8 cellular contexts compared by ENCODE assay signal in genomic region chr12:50187084-50187900, GRCh38.
DNase-seq lines count a peak whose midpoint lies in the region; ATAC-seq, FAIRE-seq and TF ChIP-seq lines count a peak whose summit lies in the region.

No MANE protein-coding gene starts in this region.

- in situ Hi-C loops in GM13977 (cut with MboI; ENCODE audit: low pct_unique_long_range_greater_than_20kb, low sequenced_read_pairs, unreplicated experiment): no loop called here

- TF ChIP-seq POLR2A in H54 (IDR thresholded peaks at IDR 0.05; ENCODE audit: low read depth, low read length): no peak

- FAIRE-seq in H54 (lab: Jason Lieb, UNC): no peak

- peaks cover 3% of the 10 kb centered on the region for H3K36me3 Mint-ChIP-seq in activated naive CD4-positive, alpha-beta T cell treated with anti-CD3 and anti-CD28 coated beads, Interleukin-2, amount 50 U/mL, for 24 hours

- DNase-seq in GM13977 (ENCODE audit: low spot score) (peak; percentile 50), non-pigmented ciliary epithelial cell (ENCODE audit: low read depth) (peak; percentile 88), NCI-H2081 (lab: John Stamatoyannopoulos, UW) (no peak), H54 (ENCODE audit: insufficient read length, low spot score) (no peak), globus pallidus (ENCODE audit: low spot score) (no peak)
- DNase-seq in effector CD4-positive, alpha-beta T cell: no peak

- peak overlapping the region; percentile 19 for H3K27ac Mint-ChIP-seq in activated naive CD4-positive, alpha-beta T cell treated with anti-CD3 and anti-CD28 coated beads, Interleukin-2, amount 50 U/mL, for 24 hours

- no peak for TF ChIP-seq CTCF in GM13977 (IDR thresholded peaks at IDR 0.05; ENCODE audit: extremely low read depth, insufficient read depth, missing control alignments)

- peak; percentile 60 for ATAC-seq in HG02938 (IDR thresholded peaks at IDR 0.05; ENCODE audit: unreplicated experiment)

- H3K4me3 Mint-ChIP-seq in activated naive CD4-positive, alpha-beta T cell treated with anti-CD3 and anti-CD28 coated beads, Interleukin-2, amount 50 U/mL, for 24 hours: no peak overlapping the region

- no peaks in the 10 kb centered on the region for H3K9me3 Mint-ChIP-seq in activated naive CD4-positive, alpha-beta T cell treated with anti-CD3 and anti-CD28 coated beads, Interleukin-2, amount 50 U/mL, for 24 hours

- H3K4me1 Mint-ChIP-seq in activated naive CD4-positive, alpha-beta T cell treated with anti-CD3 and anti-CD28 coated beads, Interleukin-2, amount 50 U/mL, for 24 hours: peaks cover 20% of the 10 kb centered on the region

- H3K27me3 Mint-ChIP-seq in activated naive CD4-positive, alpha-beta T cell treated with anti-CD3 and anti-CD28 coated beads, Interleukin-2, amount 50 U/mL, for 24 hours: no peaks in the 10 kb centered on the region

Comparison
In these comparisons a context has a peak if more than half of its experiments do, and no peak if none do; other contexts are left out.
1. DNase-seq: peak in GM13977 (single experiment) and non-pigmented ciliary epithelial cell (single experiment); none in NCI-H2081 (0 of 2), effector CD4-positive, alpha-beta T cell (single experiment), H54 (single experiment) and globus pallidus (single experiment).